In genomic region chr4:8296491-8296890, GRCh38 we compare ENCODE assay signal across 21 cellular contexts. TPM values are rescaled to one million over a fixed set of nuclear protein-coding genes. Genes with fewer than 3 reads are reported as not detected.
"Had no signal": no experiment of that assay in that cellular context is flagged by ENCODE, and none has a peak within 500 bp of the region (broad histone marks: within the 10 kb centered on the region; RNA-seq: fewer than 3 reads in every experiment).

No MANE protein-coding gene starts in this region.

- H3K27me3 Mint-ChIP-seq: activated CD4-positive, alpha-beta T cell treated with anti-CD3 and anti-CD28 coated beads, Interleukin-2, amount 10 ng/mL, durations not matched to agents 7 days and 5 days; activated CD8-positive, alpha-beta T cell treated with anti-CD3 and anti-CD28 coated beads for 36 hours; stimulated activated naive CD8-positive, alpha-beta T cell treated with anti-CD3 and anti-CD28 coated beads, Interleukin-15, amount 100 ng/mL, for 72 hours had no signal

- H3K4me2 ChIP-seq: neural progenitor cell had no signal

- H3K27me3 ChIP-seq: adrenal gland, esophagus squamous epithelium, gastrocnemius medialis, neural progenitor cell, pancreas, transverse colon, vagina had no signal

- DNase-seq: activated CD4-positive, alpha-beta T cell treated with anti-CD3 and anti-CD28 coated beads, Interleukin-2, amount 10 ng/mL, durations not matched to agents 7 days and 5 days; activated CD4-positive, CD25-positive, alpha-beta regulatory T cell treated with anti-CD3 and anti-CD28 coated beads, Interleukin-2, amount 50 U/mL, for 72 hours; activated CD8-positive, alpha-beta T cell treated with anti-CD3 and anti-CD28 coated beads for 36 hours; activated naive CD4-positive, alpha-beta T cell; esophagus squamous epithelium; hypothalamus; naive B cell; stimulated activated CD4-positive, alpha-beta T cell treated with anti-CD3 and anti-CD28 coated beads, Interleukin-1b, Interleukin-23, amount 100 ng/mL, for 48 hours; stimulated activated naive CD8-positive, alpha-beta T cell treated with anti-CD3 and anti-CD28 coated beads, Interleukin-15, amount 100 ng/mL, for 72 hours; transverse colon; WERI-Rb-1 had no signal

- H2AFZ ChIP-seq: neural progenitor cell had no signal

- H3K27ac ChIP-seq: adrenal gland, coronary artery, esophagus squamous epithelium, gastrocnemius medialis, neural progenitor cell, pancreas, transverse colon, vagina, WERI-Rb-1 had no signal

- H3K4me1 Mint-ChIP-seq: activated CD4-positive, alpha-beta T cell treated with anti-CD3 and anti-CD28 coated beads, Interleukin-2, amount 10 ng/mL, durations not matched to agents 7 days and 5 days; central memory CD8-positive, alpha-beta T cell; neural progenitor cell; stimulated activated naive CD8-positive, alpha-beta T cell treated with anti-CD3 and anti-CD28 coated beads, Interleukin-15, amount 100 ng/mL, for 72 hours had no signal

- H3K27ac Mint-ChIP-seq: activated CD4-positive, alpha-beta T cell treated with anti-CD3 and anti-CD28 coated beads, Interleukin-2, amount 10 ng/mL, durations not matched to agents 7 days and 5 days; activated CD8-positive, alpha-beta T cell treated with anti-CD3 and anti-CD28 coated beads for 36 hours; activated naive CD8-positive, alpha-beta T cell; naive B cell; neural progenitor cell; stimulated activated naive CD8-positive, alpha-beta T cell treated with anti-CD3 and anti-CD28 coated beads, Interleukin-15, amount 100 ng/mL, for 72 hours had no signal

- H3K4me3 Mint-ChIP-seq: activated CD4-positive, alpha-beta T cell treated with anti-CD3 and anti-CD28 coated beads, Interleukin-2, amount 10 ng/mL, durations not matched to agents 7 days and 5 days; activated CD8-positive, alpha-beta T cell treated with anti-CD3 and anti-CD28 coated beads for 36 hours; activated naive CD8-positive, alpha-beta T cell; central memory CD8-positive, alpha-beta T cell; naive B cell; neural progenitor cell; stimulated activated naive CD8-positive, alpha-beta T cell treated with anti-CD3 and anti-CD28 coated beads, Interleukin-15, amount 100 ng/mL, for 72 hours had no signal

- H3K4me1 ChIP-seq: adrenal gland, esophagus squamous epithelium, gastrocnemius medialis, neural progenitor cell, pancreas, transverse colon, vagina had no signal

- H3K36me3 ChIP-seq: adrenal gland, gastrocnemius medialis, neural progenitor cell, pancreas, transverse colon, vagina, WERI-Rb-1 had no signal

- H3K9me3 Mint-ChIP-seq: activated CD8-positive, alpha-beta T cell treated with anti-CD3 and anti-CD28 coated beads for 36 hours had no signal

- H3K9ac ChIP-seq: neural progenitor cell had no signal

- H3K36me3 Mint-ChIP-seq: activated naive CD8-positive, alpha-beta T cell; neural progenitor cell had no signal

- H3K4me3 ChIP-seq: adrenal gland, coronary artery, esophagus squamous epithelium, gastrocnemius medialis, lung, neural progenitor cell, pancreas, transverse colon, vagina had no signal

- H3K9me3 ChIP-seq: adrenal gland, esophagus squamous epithelium, gastrocnemius medialis, pancreas, transverse colon, vagina had no signal

- ATAC-seq: activated CD8-positive, alpha-beta T cell treated with anti-CD3 and anti-CD28 coated beads for 36 hours; gastrocnemius medialis; left colon; pancreas; stimulated activated naive CD8-positive, alpha-beta T cell treated with anti-CD3 and anti-CD28 coated beads, Interleukin-15, amount 100 ng/mL, for 72 hours had no signal

RNA-seq across cellular contexts. Expression of gene HTRA3, which starts 26.9 kb away (rescaled TPM):
- total RNA-seq: activated CD4-positive, alpha-beta T cell treated with anti-CD3 and anti-CD28 coated beads, Interleukin-2, amount 10 ng/mL, durations not matched to agents 7 days and 5 days had no signal
